In genomic region chr12:9735601-9736000, GRCh38 we compare ENCODE assay signal across 17 cellular contexts. TPM values are rescaled to one million over a fixed set of nuclear protein-coding genes. Genes with fewer than 3 reads are reported as not detected.
"Had no signal": no experiment of that assay in that cellular context is flagged by ENCODE, and none has a peak within 500 bp of the region (broad histone marks: within the 10 kb centered on the region; RNA-seq: fewer than 3 reads in every experiment).

No MANE protein-coding gene starts in this region.

- H3K9me3 Mint-ChIP-seq: activated naive CD4-positive, alpha-beta T cell treated with anti-CD3 and anti-CD28 coated beads, Interleukin-2, amount 50 U/mL, for 24 hours; type B pancreatic cell had no signal

- H3K9me3 ChIP-seq: ovary, suprapubic skin had no signal

- H3K4me1 ChIP-seq: neural progenitor cell, suprapubic skin had no signal

- H3K27ac ChIP-seq: hepatocyte, neural progenitor cell, ovary, suprapubic skin had no signal

- H3K4me2 ChIP-seq: hepatocyte, neural progenitor cell had no signal

- H3K27me3 Mint-ChIP-seq: activated naive CD4-positive, alpha-beta T cell treated with anti-CD3 and anti-CD28 coated beads, Interleukin-2, amount 50 U/mL, for 24 hours; type B pancreatic cell had no signal

- H2AFZ ChIP-seq: hepatocyte, neural progenitor cell had no signal

- ATAC-seq: activated CD4-positive, CD25-positive, alpha-beta regulatory T cell treated with anti-CD3 and anti-CD28 coated beads, Interleukin-2, amount 50 U/mL, for 24 hours; stimulated activated naive CD8-positive, alpha-beta T cell treated with anti-CD3 and anti-CD28 coated beads, Interleukin-15, Interleukin-2, amounts not matched to agents 100 U/mL and 50 U/mL, for 24 hours had no signal

- H3K4me3 Mint-ChIP-seq: activated naive CD4-positive, alpha-beta T cell treated with anti-CD3 and anti-CD28 coated beads, Interleukin-2, amount 50 U/mL, for 24 hours; endodermal cell; neural progenitor cell; type B pancreatic cell had no signal

- H3K79me2 ChIP-seq: hepatocyte had no signal

- H3K27me3 ChIP-seq: hepatocyte, neural progenitor cell, ovary, suprapubic skin had no signal

- H3K36me3 Mint-ChIP-seq: neural progenitor cell, type B pancreatic cell had no signal

- H3K27ac Mint-ChIP-seq: endodermal cell, neural progenitor cell, type B pancreatic cell had no signal

- H3K4me1 Mint-ChIP-seq: endodermal cell, neural progenitor cell had no signal

- DNase-seq: activated CD4-positive, alpha-beta T cell treated with anti-CD3 and anti-CD28 coated beads, Interleukin-2, amount 50 U/mL, for 4 hours; activated effector memory CD4-positive, alpha-beta T cell treated with Interleukin-2 at 50 U/mL for 16 hours; activated T-cell treated with anti-CD3 and anti-CD28 coated beads, Interleukin-2, amount 50 U/mL, for 1 hour; central memory CD4-positive, alpha-beta T cell; dermis blood vessel endothelial cell; endodermal cell; erythroblast; ovary; stimulated activated CD4-positive, alpha-beta T cell treated with anti-CD3 and anti-CD28 coated beads, Interleukin-12 subunit alpha, Interleukin-12 subunit beta, amount 100 ng/mL, for 4 hours; stimulated activated naive CD8-positive, alpha-beta T cell treated with anti-CD3 and anti-CD28 coated beads, Interleukin-15, Interleukin-2, amounts not matched to agents 100 U/mL and 50 U/mL, for 24 hours had no signal

- H3K9ac ChIP-seq: neural progenitor cell had no signal

RNA-seq across cellular contexts. Expression of gene CLECL1, which starts 2.7 kb away (rescaled TPM):
- total RNA-seq: dermis blood vessel endothelial cell, endodermal cell, hepatocyte, kidney epithelial cell, suprapubic skin had no signal

RNA-seq across cellular contexts. Expression of gene CD69, which starts 25.1 kb away (rescaled TPM):
- total RNA-seq: endodermal cell had no signal
